9 cellular contexts compared by ENCODE assay signal in the genomic region with DNA sequence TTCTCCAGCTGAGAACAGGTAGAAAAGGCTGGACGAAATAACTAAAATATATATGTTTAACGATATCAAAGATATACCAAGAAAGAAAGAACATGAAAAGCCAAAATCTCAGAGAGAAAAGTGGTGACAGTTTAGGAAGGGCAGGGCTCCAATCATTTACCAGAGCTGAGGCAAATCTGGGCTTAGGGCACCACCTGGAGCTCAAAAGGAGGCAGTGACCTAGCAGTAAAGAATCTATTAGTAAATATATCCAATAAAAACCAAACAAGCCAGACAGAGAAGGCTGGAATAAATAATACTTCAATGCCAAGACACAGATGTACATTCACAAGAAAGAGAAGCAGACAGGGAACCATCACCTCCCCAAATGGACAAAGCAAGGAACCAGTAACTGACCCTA. TPM values are rescaled to one million over a fixed set of nuclear protein-coding genes. Genes with fewer than 3 reads are reported as not detected.
DNase-seq lines count a peak whose midpoint lies in the region; ATAC-seq, FAIRE-seq and TF ChIP-seq lines count a peak whose summit lies in the region.
"Had no signal": no experiment of that assay in that cellular context is flagged by ENCODE, and none has a peak within 500 bp of the region (broad histone marks: within the 10 kb centered on the region; RNA-seq: fewer than 3 reads in every experiment).

No MANE protein-coding gene starts in this region.

- 3% methylated on average over 2 of the region's 2 CpGs for WGBS in mammary epithelial cell (ENCODE audit: low coverage, missing lambda C conversion rate)
- 40 to 57% methylated on average over 2 of the region's 2 CpGs for WGBS in upper lobe of left lung, 2 donors

- ATAC-seq in upper lobe of left lung (ENCODE audit: low FRiP score in 2 of 2), result peak in 1 of 2 donors; percentile 62
- no peak for ATAC-seq in GM19023 (IDR thresholded peaks at IDR 0.05; ENCODE audit: unreplicated experiment)
- ATAC-seq in HG03342 (IDR thresholded peaks at IDR 0.05; ENCODE audit: unreplicated experiment), result no peak

- BruUV-seq in mammary epithelial cell (replicated peaks; lab: Mats Ljungman, UMichigan), result no TSS peak

- no peaks in the 10 kb centered on the region for H3K9me3 ChIP-seq in mammary epithelial cell (replicated peaks; ENCODE audit: insufficient read depth, low read length)
- H3K9me3 ChIP-seq in upper lobe of left lung, result peaks cover 0 to 6% (median 0%) of the 10 kb centered on the region in 4 donors

- TF ChIP-seq CTCF in D721Med (IDR thresholded peaks at IDR 0.05; ENCODE audit: insufficient read depth, missing control alignments) (peak; percentile 56), mammary epithelial cell (conservative IDR thresholded peaks at IDR 0.05 in 1 of 2, IDR thresholded peaks at IDR 0.05 in 1 of 2; ENCODE audit: extremely low read depth in 1 of 2, insufficient read depth in 1 of 2, low read depth in 1 of 2, low read length in 2 of 2) (peak; percentile 80 to 83), upper lobe of left lung (IDR thresholded peaks at IDR 0.05) (peak in 5 of 6 experiments; percentile 25 to 66 (median 53))

- H3K36me3 ChIP-seq in mammary epithelial cell (ENCODE audit: insufficient read depth, low read length), result no peaks in the 10 kb centered on the region
- H3K36me3 ChIP-seq in upper lobe of left lung, result no peaks in the 10 kb centered on the region

- H3K27ac ChIP-seq in mammary epithelial cell (ENCODE audit: insufficient read depth, low read depth, low read length) (no peak overlapping the region), upper lobe of left lung (no peak overlapping the region)

- no peak overlapping the region for H3K4me2 ChIP-seq in mammary epithelial cell (ENCODE audit: insufficient read depth, low read depth, low read length)

- CTCF ChIA-PET in mammary epithelial cell (lab: Charles Lee; ENCODE audit: low non-redundant PET), result interaction anchor here (0.5 to 0.8 kb wide), 5 partner anchors 99 to 741 kb away, joined by 3 to 5 read pairs (median 4); no protein-coding TSS in a partner anchor

- no peak for FAIRE-seq in D721Med (lab: Jason Lieb, UNC)

- H3K4me1 ChIP-seq in mammary epithelial cell (ENCODE audit: insufficient read depth, low read length), result no peaks in the 10 kb centered on the region
- H3K4me1 ChIP-seq in upper lobe of left lung, result no peaks in the 10 kb centered on the region

- in situ Hi-C loops in KBM-7 (cut with MboI; ENCODE audit: low pct_unique_long_range_greater_than_20kb, low sequenced_read_pairs) (no loop called here), mammary epithelial cell (cut with MboI; ENCODE audit: low sequenced_read_pairs in 2 of 2) (loop anchor here (5.0 to 25.0 kb wide), 2 partner anchors 112 to 297 kb away; no protein-coding TSS in a partner anchor)

- TF ChIP-seq EP300 in upper lobe of left lung (IDR thresholded peaks at IDR 0.05), result no peak

- no peaks in the 10 kb centered on the region for H4K20me1 ChIP-seq in mammary epithelial cell (ENCODE audit: insufficient read depth, low read length)

- H3K9ac ChIP-seq in mammary epithelial cell (ENCODE audit: insufficient read depth, low read length), result no peak overlapping the region

- intact Hi-C loops in mammary epithelial cell (cut with micrococcal nuclease), result loop anchor here (1.0 to 5.0 kb wide), 5 partner anchors 65 to 552 kb away; no protein-coding TSS in a partner anchor

- H2AFZ ChIP-seq in mammary epithelial cell (ENCODE audit: low read depth, low read length), result no peak overlapping the region

- no peaks in the 10 kb centered on the region for H3K27me3 ChIP-seq in mammary epithelial cell (ENCODE audit: insufficient read depth, low read length)
- H3K27me3 ChIP-seq in upper lobe of left lung, result no peaks in the 10 kb centered on the region

- no peak for TF ChIP-seq POLR2A in upper lobe of left lung (IDR thresholded peaks at IDR 0.05)

- H3K79me2 ChIP-seq in mammary epithelial cell (ENCODE audit: insufficient read depth, low read length), result no peaks in the 10 kb centered on the region

- DNase-seq in D721Med (ENCODE audit: insufficient read length, low spot score) (no peak), KBM-7 (peak; percentile 48), T follicular helper cell (ENCODE audit: low read depth) (peak; percentile 48), mammary epithelial cell (peak; percentile 43), lung microvascular endothelial cell (ENCODE audit: low read depth in 2 of 2) (peak; percentile 17 to 47), upper lobe of left lung (peak in 1 of 2 donors; percentile 51)

- H3K4me3 ChIP-seq in mammary epithelial cell (replicated peaks in 1 of 3; ENCODE audit: insufficient read depth in 1 of 3, low read depth in 2 of 3, low read length in 3 of 3) (no peak overlapping the region), upper lobe of left lung (no peak overlapping the region)

- dilution Hi-C loops in mammary epithelial cell (cut with HindIII; ENCODE audit: low sequenced_read_pairs), result no loop called here

RNA-seq across cellular contexts. Expression of a gene that starts 43.5 kb away (rescaled TPM):
- total RNA-seq in mammary epithelial cell (not detected), lung microvascular endothelial cell (not detected in 2 replicates), upper lobe of left lung (100 to 1,000 TPM in 1 of 6 donors, 10 to 100 TPM in 2, 1 to 10 TPM in 2, not detected in 1; 1.1 to 207 (median 18.9) TPM)
- not detected for polyA plus RNA-seq in mammary epithelial cell
- polyA minus RNA-seq in mammary epithelial cell, result not detected
- total RNA-seq: pulmonary artery endothelial cell had no signal
